ENCODE assay signal across 1 cellular context in the genomic region with DNA sequence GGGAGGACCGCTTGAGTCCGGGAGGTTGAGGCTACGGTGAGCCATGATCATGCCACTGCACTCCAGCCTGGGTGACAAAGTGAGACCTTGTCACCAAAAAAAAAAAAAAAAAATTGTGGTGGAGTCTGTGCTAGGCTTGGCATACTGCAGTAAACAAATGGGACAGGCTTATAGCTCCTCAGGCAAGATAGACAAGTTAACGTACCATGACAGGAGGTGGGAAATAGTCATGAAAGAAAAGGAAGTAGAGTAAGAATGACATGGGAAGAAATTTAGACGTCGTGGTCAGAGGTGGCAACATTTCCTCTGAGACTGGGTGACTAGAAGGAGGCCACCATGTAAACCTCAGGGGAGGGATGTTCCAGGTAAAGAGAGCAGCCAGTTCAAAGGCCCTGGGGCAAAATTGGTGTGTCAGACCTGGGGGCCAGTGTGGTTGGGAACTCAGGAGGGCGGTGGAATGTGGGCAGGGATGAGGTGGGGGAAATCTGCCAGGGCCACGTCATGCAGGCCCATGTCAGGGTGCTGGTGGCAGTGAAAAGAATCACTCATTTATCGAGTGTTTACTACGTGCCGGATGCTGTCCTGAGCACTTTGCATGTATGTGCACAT.
TF ChIP-seq lines count a peak whose summit lies in the region.

No MANE protein-coding gene starts in this region.

TF ChIP-seq in K562, 482 proteins besides CTCF, POLR2A, EP300 and RAD21:
- TF ChIP-seq POLR2B (IDR thresholded peaks at IDR 0.05; ENCODE audit: low read depth, partially characterized antibody) (peak; percentile 18), SLC30A9 (CRISPR knock-in tag; IDR thresholded peaks at IDR 0.05) (no peak)
